In genomic region chr17:7011415-7011814, GRCh38 we compare ENCODE assay signal across 8 cellular contexts. TPM values are rescaled to one million over a fixed set of nuclear protein-coding genes. Genes with fewer than 3 reads are reported as not detected.
DNase-seq lines count a peak whose midpoint lies in the region; ATAC-seq, FAIRE-seq and TF ChIP-seq lines count a peak whose summit lies in the region.

No MANE protein-coding gene starts in this region.

- peak overlapping the region; percentile 98 for H3K4me3 Mint-ChIP-seq in activated CD4-positive, alpha-beta T cell treated with anti-CD3 and anti-CD28 coated beads, Interleukin-2, amount 10 ng/mL, durations not matched to agents 7 days and 5 days

- H3K4me2 ChIP-seq in HepG2 (ENCODE audit: low read depth, low read length): peak overlapping the region; percentile 100

- TF ChIP-seq RAD21 in HepG2 (CRISPR knock-in tag; IDR thresholded peaks at IDR 0.05): no peak

- WGBS in HepG2 (ENCODE audit: low lambda C conversion rate): 31% methylated on average over 14 of the region's 14 CpGs
- WGBS in testis, 2 donors: 29 to 40% methylated on average over 14 of the region's 14 CpGs

- H3K27ac Mint-ChIP-seq in activated CD4-positive, alpha-beta T cell treated with anti-CD3 and anti-CD28 coated beads, Interleukin-2, amount 10 ng/mL, durations not matched to agents 7 days and 5 days: peak overlapping the region; percentile 99

- POLR2A ChIA-PET in activated CD4-positive, alpha-beta T cell treated with anti-CD3 and anti-CD28 coated beads, Interleukin-2, amount 10 ng/mL, durations not matched to agents 7 days and 5 days (lab: Charles Lee): no interaction called here
- POLR2A ChIA-PET in HepG2 (lab: Yijun Ruan, JAX): interaction anchor here (2.1 kb wide), 1 partner anchor 24 kb away, joined by 18 read pairs; the partner anchor contains the start of gene SLC16A13

- no peak overlapping the region for H2AFZ ChIP-seq in HepG2 (ENCODE audit: low read length)

- no peak for TF ChIP-seq EP300 in HepG2 (IDR thresholded peaks at IDR 0.05; ENCODE audit: low read depth in 2 of 2, low read length in 2 of 2)
- TF ChIP-seq EP300 in HepG2 (CRISPR knock-in tag; IDR thresholded peaks at IDR 0.05; ENCODE audit: borderline replicate concordance): no peak

- no peaks in the 10 kb centered on the region for H4K20me1 ChIP-seq in HepG2 (ENCODE audit: insufficient read depth, low read length)

- CTCF ChIA-PET in activated CD4-positive, alpha-beta T cell treated with anti-CD3 and anti-CD28 coated beads, Interleukin-2, amount 10 ng/mL, durations not matched to agents 7 days and 5 days (lab: Charles Lee): interaction anchor here (1.6 kb wide), 2 partner anchors 97 to 101 kb away, joined by 4 to 8 read pairs; no protein-coding TSS in a partner anchor
- CTCF ChIA-PET in HepG2 (lab: Yijun Ruan, JAX; ENCODE audit: low intra/inter-chr PET ratio, low total read pairs): no interaction called here

- intact Hi-C loops in HepG2 (cut with micrococcal nuclease; ENCODE audit: unreplicated experiment) (loop anchor here (5.0 kb wide), 1 partner anchor 359 kb away; the partner anchor contains the start of genes C17orf100 and MED31), testis (cut with DNase I; ENCODE audit: low total_unique reads) (no loop called here)

- H3K4me3 ChIP-seq in adipocyte (ENCODE audit: low read length) (peak overlapping the region; percentile 98), HepG2 (replicated peaks in 1 of 3; ENCODE audit: insufficient read depth in 1 of 3, low read depth in 2 of 3, low read length in 3 of 3) (peak overlapping the region; percentile 83 to 97 (median 84)), testis (peak overlapping the region; percentile 68 to 84)

- DNase-seq in activated CD4-positive, alpha-beta T cell treated with anti-CD3 and anti-CD28 coated beads, Interleukin-2, amount 10 ng/mL, durations not matched to agents 7 days and 5 days: no peak
- DNase-seq in activated CD4-positive, alpha-beta T cell treated with anti-CD3 and anti-CD28 coated beads for 48 hours: no peak
- DNase-seq in adipocyte (ENCODE audit: low read depth): no peak
- DNase-seq in HepG2 (ENCODE audit: low spot score): no peak
- DNase-seq in testis: no peak
- DNase-seq in epidermal melanocyte (ENCODE audit: insufficient read length, low spot score): no peak
- DNase-seq in cortex of kidney (lab: John Stamatoyannopoulos, UW): no peak

- H3K27me3 Mint-ChIP-seq in activated CD4-positive, alpha-beta T cell treated with anti-CD3 and anti-CD28 coated beads, Interleukin-2, amount 10 ng/mL, durations not matched to agents 7 days and 5 days: no peaks in the 10 kb centered on the region

- in situ Hi-C loops in HepG2 (cut with HindIII; ENCODE audit: extremely low pct_ligation_motif_present, low pct_unique_long_range_greater_than_20kb): loop anchor here (10.0 kb wide), 1 partner anchor 347 kb away; no protein-coding TSS in a partner anchor

- H3K36me3 Mint-ChIP-seq in activated CD4-positive, alpha-beta T cell treated with anti-CD3 and anti-CD28 coated beads, Interleukin-2, amount 10 ng/mL, durations not matched to agents 7 days and 5 days (ENCODE audit: low read depth): peaks cover 34% of the 10 kb centered on the region

- peaks cover 7% of the 10 kb centered on the region for H3K36me3 ChIP-seq in adipocyte (ENCODE audit: control insufficient read depth, insufficient read depth, low read length, severe bottlenecking)
- peaks cover 3 to 15% of the 10 kb centered on the region in 2 experiments; a peak in 3 of 5 replicates for H3K36me3 ChIP-seq in HepG2 (replicated peaks in 1 of 2; ENCODE audit: control insufficient read depth in 1 of 2, insufficient read depth in 2 of 2, low read length in 2 of 2)
- H3K36me3 ChIP-seq in testis (ENCODE audit: low read depth, missing control alignments): no peaks in the 10 kb centered on the region

- TF ChIP-seq POLR2A in HepG2 (IDR thresholded peaks at IDR 0.05; ENCODE audit: insufficient read depth in 1 of 2, low read depth in 2 of 2, low read length in 2 of 2): no peak
- no peak for TF ChIP-seq POLR2A in testis (IDR thresholded peaks at IDR 0.05)

- no peaks in the 10 kb centered on the region for H3K9me3 ChIP-seq in adipocyte (ENCODE audit: control insufficient read depth, low read length)
- H3K9me3 ChIP-seq in HepG2 (ENCODE audit: low read length): no peaks in the 10 kb centered on the region
- no peaks in the 10 kb centered on the region for H3K9me3 ChIP-seq in testis

- ATAC-seq in HepG2: no peak
- no peak for ATAC-seq in HG03108 (IDR thresholded peaks at IDR 0.05; ENCODE audit: unreplicated experiment)

- no peaks in the 10 kb centered on the region for H3K9me3 Mint-ChIP-seq in activated CD4-positive, alpha-beta T cell treated with anti-CD3 and anti-CD28 coated beads, Interleukin-2, amount 10 ng/mL, durations not matched to agents 7 days and 5 days

- BruUV-seq in HepG2 (replicated peaks; lab: Mats Ljungman, UMichigan): no TSS peak

- TF ChIP-seq CTCF in HepG2 (CRISPR knock-in tag; IDR thresholded peaks at IDR 0.05) (no peak), testis (IDR thresholded peaks at IDR 0.05) (no peak)

- peaks cover 56% of the 10 kb centered on the region for H3K4me1 Mint-ChIP-seq in activated CD4-positive, alpha-beta T cell treated with anti-CD3 and anti-CD28 coated beads, Interleukin-2, amount 10 ng/mL, durations not matched to agents 7 days and 5 days

- FAIRE-seq in HepG2 (lab: Jason Lieb, UNC): no peak

- H3K27me3 ChIP-seq in adipocyte (replicated peaks; ENCODE audit: control insufficient read depth, insufficient read depth, low read length) (no peaks in the 10 kb centered on the region), HepG2 (ENCODE audit: control insufficient read depth in 1 of 2, insufficient read depth in 2 of 2, low read length in 2 of 2) (no peaks in the 10 kb centered on the region; a peak in 1 of 5 replicates), testis (no peaks in the 10 kb centered on the region)

- H3K27ac ChIP-seq in HepG2 (ENCODE audit: extremely low read length, insufficient read depth, low read length) (peak overlapping the region; percentile 98), testis (peak overlapping the region in 1 of 2 donors; percentile 93)

- peaks cover 47% of the 10 kb centered on the region for H3K79me2 ChIP-seq in HepG2 (ENCODE audit: insufficient read depth, low read length)

- H3K9ac ChIP-seq in adipocyte (ENCODE audit: low read length): peak overlapping the region; percentile 99
- H3K9ac ChIP-seq in HepG2 (ENCODE audit: insufficient read depth, low read depth, low read length): peak overlapping the region; percentile 98

- peaks cover 33% of the 10 kb centered on the region for H3K4me1 ChIP-seq in adipocyte (ENCODE audit: control insufficient read depth, insufficient read depth, low read length)
- H3K4me1 ChIP-seq in HepG2 (ENCODE audit: insufficient read depth, low read length): peaks cover 40% of the 10 kb centered on the region
- H3K4me1 ChIP-seq in testis: peaks cover 27% of the 10 kb centered on the region

RNA-seq across cellular contexts. Expression of gene RNASEK, which starts 1.0 kb away (rescaled TPM):
- total RNA-seq in activated CD4-positive, alpha-beta T cell treated with anti-CD3 and anti-CD28 coated beads, Interleukin-2, amount 10 ng/mL, durations not matched to agents 7 days and 5 days: 100 to 1,000 TPM; 134 to 170 TPM
- total RNA-seq in HepG2 (2016; rRNA removed; fragmentation: Illumina TruSeq; extraction: Trizol) (41.5 and 57.2 TPM in 2 replicates), testis (100 to 1,000 TPM; 208 to 314 TPM)
- total RNA-seq in HepG2 (2016; cell fraction: cytosol; rRNA removed; fragmentation: Illumina TruSeq; extraction: Trizol; ENCODE audit: low read depth): 41.7 and 49.8 TPM in 2 replicates
- total RNA-seq in HepG2 (2016; cell fraction: insoluble cytoplasmic fraction; rRNA removed; fragmentation: Illumina TruSeq; extraction: Trizol): 33.3 and 56.0 TPM in 2 replicates
- 52.1 and 66.6 TPM in 2 replicates for total RNA-seq in HepG2 (2016; cell fraction: membrane; rRNA removed; fragmentation: Illumina TruSeq; extraction: Trizol)
- total RNA-seq in HepG2 (2016; cell fraction: nucleus; rRNA removed; fragmentation: Illumina TruSeq; extraction: Trizol): 29.6 and 42.0 TPM in 2 replicates
- polyA plus RNA-seq in HepG2 (2011; rRNA removed) (113 and 121 TPM in 2 replicates), testis (ENCODE audit: insufficient read depth, low read depth, low replicate concordance) (317 TPM)
- 136 and 149 TPM in 2 replicates for polyA plus RNA-seq in HepG2 (2011; cell fraction: cytosol; rRNA removed)
- 49.9 and 54.4 TPM in 2 replicates for polyA plus RNA-seq in HepG2 (2011; cell fraction: nucleus; rRNA removed)
- 189 and 246 TPM in 2 replicates for polyA plus RNA-seq in HepG2 (2012)
- 191 and 227 TPM in 2 replicates for polyA plus RNA-seq in HepG2 (2016; cell fraction: cytosol; fragmentation: Illumina TruSeq; extraction: Trizol; ENCODE audit: low read depth)
- polyA plus RNA-seq in HepG2 (2016; cell fraction: insoluble cytoplasmic fraction; fragmentation: Illumina TruSeq; extraction: Trizol; ENCODE audit: low read depth): 118 and 137 TPM in 2 replicates
- polyA plus RNA-seq in HepG2 (2016; cell fraction: membrane; fragmentation: Illumina TruSeq; extraction: Trizol; ENCODE audit: low read depth): 209 and 217 TPM in 2 replicates
- polyA plus RNA-seq in HepG2 (2016; cell fraction: nucleus; fragmentation: Illumina TruSeq; extraction: Trizol; ENCODE audit: insufficient read depth, low read depth): 191 and 216 TPM in 2 replicates
- 81.4 and 128 TPM in 2 replicates for polyA minus RNA-seq in HepG2 (2011; rRNA and poly(A)+ RNA removed; ENCODE audit: low replicate concordance)
- 63.8 and 65.2 TPM in 2 replicates for polyA minus RNA-seq in HepG2 (2011; cell fraction: cytosol; rRNA and poly(A)+ RNA removed)
- 32.3 and 33.3 TPM in 2 replicates for polyA minus RNA-seq in HepG2 (2011; cell fraction: nucleus; rRNA and poly(A)+ RNA removed)

RNA-seq across cellular contexts. Expression of gene BCL6B, which starts 11.4 kb away (rescaled TPM):
- total RNA-seq in activated CD4-positive, alpha-beta T cell treated with anti-CD3 and anti-CD28 coated beads, Interleukin-2, amount 10 ng/mL, durations not matched to agents 7 days and 5 days: under 1 TPM; 0.40 TPM
- total RNA-seq in HepG2 (2016; rRNA removed; fragmentation: Illumina TruSeq; extraction: Trizol) (not detected in 2 replicates), testis (1 to 10 TPM; 2.5 to 3.5 TPM)
- total RNA-seq in HepG2 (2016; cell fraction: cytosol; rRNA removed; fragmentation: Illumina TruSeq; extraction: Trizol; ENCODE audit: low read depth): not detected in 2 replicates
- total RNA-seq in HepG2 (2016; cell fraction: insoluble cytoplasmic fraction; rRNA removed; fragmentation: Illumina TruSeq; extraction: Trizol): not detected in 2 replicates
- total RNA-seq in HepG2 (2016; cell fraction: membrane; rRNA removed; fragmentation: Illumina TruSeq; extraction: Trizol): not detected in 2 replicates
- not detected in 2 replicates for total RNA-seq in HepG2 (2016; cell fraction: nucleus; rRNA removed; fragmentation: Illumina TruSeq; extraction: Trizol)
- polyA plus RNA-seq in HepG2 (2011; rRNA removed) (not detected in 2 replicates), testis (ENCODE audit: insufficient read depth, low read depth, low replicate concordance) (4.6 TPM)
- polyA plus RNA-seq in HepG2 (2011; cell fraction: cytosol; rRNA removed): not detected in 2 replicates
- not detected in 2 replicates for polyA plus RNA-seq in HepG2 (2011; cell fraction: nucleus; rRNA removed)
- not detected in 2 replicates for polyA plus RNA-seq in HepG2 (2012)
- polyA plus RNA-seq in HepG2 (2016; cell fraction: cytosol; fragmentation: Illumina TruSeq; extraction: Trizol; ENCODE audit: low read depth): not detected in 2 replicates
- not detected in 2 replicates for polyA plus RNA-seq in HepG2 (2016; cell fraction: insoluble cytoplasmic fraction; fragmentation: Illumina TruSeq; extraction: Trizol; ENCODE audit: low read depth)
- not detected in 2 replicates for polyA plus RNA-seq in HepG2 (2016; cell fraction: membrane; fragmentation: Illumina TruSeq; extraction: Trizol; ENCODE audit: low read depth)
- not detected in 2 replicates for polyA plus RNA-seq in HepG2 (2016; cell fraction: nucleus; fragmentation: Illumina TruSeq; extraction: Trizol; ENCODE audit: insufficient read depth, low read depth)
- polyA minus RNA-seq in HepG2 (2011; rRNA and poly(A)+ RNA removed; ENCODE audit: low replicate concordance): not detected in 2 replicates
- not detected in 2 replicates for polyA minus RNA-seq in HepG2 (2011; cell fraction: cytosol; rRNA and poly(A)+ RNA removed)
- not detected in 2 replicates for polyA minus RNA-seq in HepG2 (2011; cell fraction: nucleus; rRNA and poly(A)+ RNA removed)

RNA-seq across cellular contexts. Expression of gene ALOX12, which starts 15.6 kb away (rescaled TPM):
- total RNA-seq in activated CD4-positive, alpha-beta T cell treated with anti-CD3 and anti-CD28 coated beads, Interleukin-2, amount 10 ng/mL, durations not matched to agents 7 days and 5 days: not detected
- total RNA-seq in HepG2 (2016; rRNA removed; fragmentation: Illumina TruSeq; extraction: Trizol) (not detected in 2 replicates), testis (under 1 TPM; 0.24 to 0.25 TPM)
- total RNA-seq in HepG2 (2016; cell fraction: cytosol; rRNA removed; fragmentation: Illumina TruSeq; extraction: Trizol; ENCODE audit: low read depth): not detected in 2 replicates
- not detected in 2 replicates for total RNA-seq in HepG2 (2016; cell fraction: insoluble cytoplasmic fraction; rRNA removed; fragmentation: Illumina TruSeq; extraction: Trizol)
- not detected in 2 replicates for total RNA-seq in HepG2 (2016; cell fraction: membrane; rRNA removed; fragmentation: Illumina TruSeq; extraction: Trizol)
- not detected in 2 replicates for total RNA-seq in HepG2 (2016; cell fraction: nucleus; rRNA removed; fragmentation: Illumina TruSeq; extraction: Trizol)
- polyA plus RNA-seq in HepG2 (2011; rRNA removed) (not detected in 2 replicates), testis (ENCODE audit: insufficient read depth, low read depth, low replicate concordance) (0.50 TPM)
- not detected in 2 replicates for polyA plus RNA-seq in HepG2 (2011; cell fraction: cytosol; rRNA removed)
- not detected in 2 replicates for polyA plus RNA-seq in HepG2 (2011; cell fraction: nucleus; rRNA removed)
- 0.60 and 0.94 TPM in 2 replicates for polyA plus RNA-seq in HepG2 (2012)
- polyA plus RNA-seq in HepG2 (2016; cell fraction: cytosol; fragmentation: Illumina TruSeq; extraction: Trizol; ENCODE audit: low read depth): not detected in 2 replicates
- polyA plus RNA-seq in HepG2 (2016; cell fraction: insoluble cytoplasmic fraction; fragmentation: Illumina TruSeq; extraction: Trizol; ENCODE audit: low read depth): not detected in 2 replicates
- polyA plus RNA-seq in HepG2 (2016; cell fraction: membrane; fragmentation: Illumina TruSeq; extraction: Trizol; ENCODE audit: low read depth): not detected in 2 replicates
- not detected in 2 replicates for polyA plus RNA-seq in HepG2 (2016; cell fraction: nucleus; fragmentation: Illumina TruSeq; extraction: Trizol; ENCODE audit: insufficient read depth, low read depth)
- not detected in 2 replicates for polyA minus RNA-seq in HepG2 (2011; rRNA and poly(A)+ RNA removed; ENCODE audit: low replicate concordance)
- polyA minus RNA-seq in HepG2 (2011; cell fraction: cytosol; rRNA and poly(A)+ RNA removed): not detected in 2 replicates
- polyA minus RNA-seq in HepG2 (2011; cell fraction: nucleus; rRNA and poly(A)+ RNA removed): not detected in 2 replicates

RNA-seq across cellular contexts. Expression of gene SLC16A13, which starts 24.4 kb away (rescaled TPM):
- total RNA-seq in activated CD4-positive, alpha-beta T cell treated with anti-CD3 and anti-CD28 coated beads, Interleukin-2, amount 10 ng/mL, durations not matched to agents 7 days and 5 days: 10 to 100 TPM; 18.0 to 19.1 TPM
- 1.9 and 3.0 TPM in 2 replicates for total RNA-seq in HepG2 (2016; rRNA removed; fragmentation: Illumina TruSeq; extraction: Trizol)
- total RNA-seq in HepG2 (2016; cell fraction: cytosol; rRNA removed; fragmentation: Illumina TruSeq; extraction: Trizol; ENCODE audit: low read depth): 0.51 and 0.71 TPM in 2 replicates
- total RNA-seq in HepG2 (2016; cell fraction: insoluble cytoplasmic fraction; rRNA removed; fragmentation: Illumina TruSeq; extraction: Trizol): 1.8 and 3.1 TPM in 2 replicates
- 1.5 and 1.6 TPM in 2 replicates for total RNA-seq in HepG2 (2016; cell fraction: membrane; rRNA removed; fragmentation: Illumina TruSeq; extraction: Trizol)
- 5.5 and 6.1 TPM in 2 replicates for total RNA-seq in HepG2 (2016; cell fraction: nucleus; rRNA removed; fragmentation: Illumina TruSeq; extraction: Trizol)
- polyA plus RNA-seq in HepG2 (2011; rRNA removed): 2.2 and 3.4 TPM in 2 replicates
- 2.1 and 2.2 TPM in 2 replicates for polyA plus RNA-seq in HepG2 (2011; cell fraction: cytosol; rRNA removed)
- 6.8 and 9.2 TPM in 2 replicates for polyA plus RNA-seq in HepG2 (2011; cell fraction: nucleus; rRNA removed)
- 5.4 and 8.2 TPM in 2 replicates for polyA plus RNA-seq in HepG2 (2012)
- 0.70 and 1.4 TPM in 2 replicates for polyA plus RNA-seq in HepG2 (2016; cell fraction: cytosol; fragmentation: Illumina TruSeq; extraction: Trizol; ENCODE audit: low read depth)
- 5.9 and 6.3 TPM in 2 replicates for polyA plus RNA-seq in HepG2 (2016; cell fraction: insoluble cytoplasmic fraction; fragmentation: Illumina TruSeq; extraction: Trizol; ENCODE audit: low read depth)
- polyA plus RNA-seq in HepG2 (2016; cell fraction: membrane; fragmentation: Illumina TruSeq; extraction: Trizol; ENCODE audit: low read depth): 1.7 TPM in 2 replicates
- 15.2 and 15.6 TPM in 2 replicates for polyA plus RNA-seq in HepG2 (2016; cell fraction: nucleus; fragmentation: Illumina TruSeq; extraction: Trizol; ENCODE audit: insufficient read depth, low read depth)
- polyA minus RNA-seq in HepG2 (2011; rRNA and poly(A)+ RNA removed; ENCODE audit: low replicate concordance): 4.8 and 7.6 TPM in 2 replicates
- polyA minus RNA-seq in HepG2 (2011; cell fraction: cytosol; rRNA and poly(A)+ RNA removed): 2.9 and 4.4 TPM in 2 replicates
- polyA minus RNA-seq in HepG2 (2011; cell fraction: nucleus; rRNA and poly(A)+ RNA removed): 3.1 and 5.2 TPM in 2 replicates
- 1 to 10 TPM; 1.9 to 2.2 TPM for total RNA-seq in testis
- 2.0 TPM for polyA plus RNA-seq in testis (ENCODE audit: insufficient read depth, low read depth, low replicate concordance)

RNA-seq across cellular contexts. Expression of gene SLC16A11, which starts 32.5 kb away (rescaled TPM):
- not detected for total RNA-seq in activated CD4-positive, alpha-beta T cell treated with anti-CD3 and anti-CD28 coated beads, Interleukin-2, amount 10 ng/mL, durations not matched to agents 7 days and 5 days
- total RNA-seq in HepG2 (2016; rRNA removed; fragmentation: Illumina TruSeq; extraction: Trizol) (not detected in 2 replicates), testis (1 to 10 TPM in 1 of 2 donors, under 1 TPM in 1; 0.55 to 2.0 TPM)
- not detected in 2 replicates for total RNA-seq in HepG2 (2016; cell fraction: cytosol; rRNA removed; fragmentation: Illumina TruSeq; extraction: Trizol; ENCODE audit: low read depth)
- not detected in 2 replicates for total RNA-seq in HepG2 (2016; cell fraction: insoluble cytoplasmic fraction; rRNA removed; fragmentation: Illumina TruSeq; extraction: Trizol)
- not detected in 2 replicates for total RNA-seq in HepG2 (2016; cell fraction: membrane; rRNA removed; fragmentation: Illumina TruSeq; extraction: Trizol)
- total RNA-seq in HepG2 (2016; cell fraction: nucleus; rRNA removed; fragmentation: Illumina TruSeq; extraction: Trizol): not detected in 2 replicates
- polyA plus RNA-seq in HepG2 (2011; rRNA removed) (not detected in 2 replicates), testis (ENCODE audit: insufficient read depth, low read depth, low replicate concordance) (3.0 TPM)
- not detected in 2 replicates for polyA plus RNA-seq in HepG2 (2011; cell fraction: cytosol; rRNA removed)
- polyA plus RNA-seq in HepG2 (2011; cell fraction: nucleus; rRNA removed): not detected in 2 replicates
- 0.27 and 0.29 TPM in 2 replicates for polyA plus RNA-seq in HepG2 (2012)
- polyA plus RNA-seq in HepG2 (2016; cell fraction: cytosol; fragmentation: Illumina TruSeq; extraction: Trizol; ENCODE audit: low read depth): not detected in 2 replicates
- polyA plus RNA-seq in HepG2 (2016; cell fraction: insoluble cytoplasmic fraction; fragmentation: Illumina TruSeq; extraction: Trizol; ENCODE audit: low read depth): not detected in 2 replicates
- polyA plus RNA-seq in HepG2 (2016; cell fraction: membrane; fragmentation: Illumina TruSeq; extraction: Trizol; ENCODE audit: low read depth): not detected in 2 replicates
- not detected in 2 replicates for polyA plus RNA-seq in HepG2 (2016; cell fraction: nucleus; fragmentation: Illumina TruSeq; extraction: Trizol; ENCODE audit: insufficient read depth, low read depth)
- polyA minus RNA-seq in HepG2 (2011; rRNA and poly(A)+ RNA removed; ENCODE audit: low replicate concordance): not detected in 2 replicates
- not detected in 2 replicates for polyA minus RNA-seq in HepG2 (2011; cell fraction: cytosol; rRNA and poly(A)+ RNA removed)
- polyA minus RNA-seq in HepG2 (2011; cell fraction: nucleus; rRNA and poly(A)+ RNA removed): not detected in 2 replicates
